In genomic region chr21:38878394-38879179, GRCh38 we compare ENCODE assay signal across 14 cellular contexts.
"Had no signal": no experiment of that assay in that cellular context is flagged by ENCODE, and none has a peak within 500 bp of the region (broad histone marks: within the 10 kb centered on the region; RNA-seq: fewer than 3 reads in every experiment).

No MANE protein-coding gene starts in this region.

- H3K27ac Mint-ChIP-seq: activated naive CD4-positive, alpha-beta T cell treated with anti-CD3 and anti-CD28 coated beads, Interleukin-2, amount 10 ng/mL, durations not matched to agents 7 days and 5 days; activated T-helper 2 cell treated with anti-CD3 and anti-CD28 coated beads, Interferon-gamma antibody, Interleukin-2, Interleukin-4, amounts not matched to agents 10 μg/mL and 5 μg/mL and 100 μg/mL, durations not matched to agents 14 hours and 24 hours and 36 hours; dendritic cell treated with granulocyte-macrophage colony-stimulating factor and Interleukin-4, amounts not matched to agents 40 ng/mL and 50 ng/mL, for 4 days; effector memory CD8-positive, alpha-beta T cell; immature natural killer cell; naive B cell had no signal

- H3K9me3 Mint-ChIP-seq: activated naive CD4-positive, alpha-beta T cell treated with anti-CD3 and anti-CD28 coated beads, Interleukin-2, amount 10 ng/mL, durations not matched to agents 7 days and 5 days had no signal

- FAIRE-seq: pancreas had no signal

- H3K27me3 ChIP-seq: adrenal gland, foreskin keratinocyte, stomach had no signal

- H3K36me3 ChIP-seq: adrenal gland, pancreas, stomach had no signal

- H3K4me3 ChIP-seq: adrenal gland, lung, pancreas, skin epidermis, stomach had no signal

- H3K36me3 Mint-ChIP-seq: activated naive CD4-positive, alpha-beta T cell treated with anti-CD3 and anti-CD28 coated beads, Interleukin-2, amount 10 ng/mL, durations not matched to agents 7 days and 5 days; immature natural killer cell had no signal

- H3K27ac ChIP-seq: adrenal gland, foreskin keratinocyte, pancreas, skin epidermis, stomach had no signal

- H3K4me1 ChIP-seq: adrenal gland, foreskin keratinocyte, pancreas, stomach had no signal

- ATAC-seq: activated CD4-positive, CD25-positive, alpha-beta regulatory T cell treated with anti-CD3 and anti-CD28 coated beads, Interleukin-2, amount 50 U/mL, for 24 hours; effector memory CD8-positive, alpha-beta T cell; foreskin keratinocyte; pancreas had no signal

- H3K4me3 Mint-ChIP-seq: activated naive CD4-positive, alpha-beta T cell treated with anti-CD3 and anti-CD28 coated beads, Interleukin-2, amount 10 ng/mL, durations not matched to agents 7 days and 5 days; dendritic cell treated with granulocyte-macrophage colony-stimulating factor and Interleukin-4, amounts not matched to agents 40 ng/mL and 50 ng/mL, for 4 days; effector memory CD8-positive, alpha-beta T cell; immature natural killer cell; naive B cell had no signal

- DNase-seq: activated naive CD4-positive, alpha-beta T cell treated with anti-CD3 and anti-CD28 coated beads, Interleukin-2, amount 10 ng/mL, durations not matched to agents 7 days and 5 days; adrenal gland; cerebellar nuclear complex; effector memory CD8-positive, alpha-beta T cell; foreskin keratinocyte; immature natural killer cell; naive B cell; pancreas; stomach had no signal

- H3K27me3 Mint-ChIP-seq: activated naive CD4-positive, alpha-beta T cell treated with anti-CD3 and anti-CD28 coated beads, Interleukin-2, amount 10 ng/mL, durations not matched to agents 7 days and 5 days; dendritic cell treated with granulocyte-macrophage colony-stimulating factor and Interleukin-4, amounts not matched to agents 40 ng/mL and 50 ng/mL, for 4 days had no signal

- H3K9me3 ChIP-seq: pancreas had no signal

- H3K4me1 Mint-ChIP-seq: activated naive CD4-positive, alpha-beta T cell treated with anti-CD3 and anti-CD28 coated beads, Interleukin-2, amount 10 ng/mL, durations not matched to agents 7 days and 5 days; immature natural killer cell; naive B cell had no signal
